ENCODE assay signal across 1 cellular context in genomic region chr16:27239906-27240655, GRCh38.
TF ChIP-seq lines count a peak whose summit lies in the region.

No MANE protein-coding gene starts in this region.

TF ChIP-seq in endothelial cell of umbilical vein, 7 proteins besides CTCF, POLR2A, EP300 and RAD21 (continued from another document):
- TF ChIP-seq MYC (IDR thresholded peaks at IDR 0.05; ENCODE audit: low read depth, low read length) (no peak), FOS (IDR thresholded peaks at IDR 0.05; ENCODE audit: borderline replicate concordance, insufficient read depth, low read length) (no peak)
